Comparison of ENCODE assay signal across 9 cellular contexts in genomic region chr1:7087888-7088287, GRCh38.
"Had no signal": no experiment of that assay in that cellular context is flagged by ENCODE, and none has a peak within 500 bp of the region (broad histone marks: within the 10 kb centered on the region; RNA-seq: fewer than 3 reads in every experiment).

No MANE protein-coding gene starts in this region.

- H3K9ac ChIP-seq: GM23248 had no signal

- DNase-seq: GM23248, GOT3, H7, H9, HCEC 1CT, HFFc6 had no signal

- H3K27ac ChIP-seq: GM23248 had no signal

- H3K4me1 ChIP-seq: HAP-1 had no signal

- H3K4me3 ChIP-seq: GM23248, GM23338, HAP-1 had no signal

- H3K4me2 ChIP-seq: GM23338 had no signal

- H3K36me3 ChIP-seq: HAP-1 had no signal

- H2AFZ ChIP-seq: GM23248, GM23338 had no signal

- H3K9me3 ChIP-seq: HAP-1 had no signal

- ATAC-seq: GM23338, HCT116 had no signal
